In genomic region chr21:37370152-37371040, GRCh38 we compare ENCODE assay signal across 8 cellular contexts. TPM values are rescaled to one million over a fixed set of nuclear protein-coding genes. Genes with fewer than 3 reads are reported as not detected.
A peak's percentile ranks its signal among the peaks of the same experiment; 100 is the strongest.
DNase-seq lines count a peak whose midpoint lies in the region; ATAC-seq and TF ChIP-seq lines count a peak whose summit lies in the region.

No MANE protein-coding gene starts in this region.

- no peak for TF ChIP-seq CTCF in fibroblast of pulmonary artery (IDR thresholded peaks at IDR 0.05; ENCODE audit: low read length, missing control alignments)

- peak; percentile 46 for DNase-seq in DMS 273 (lab: John Stamatoyannopoulos, UW; ENCODE audit: unreplicated experiment)
- no peak for DNase-seq in H7
- DNase-seq in fibroblast of pulmonary artery (ENCODE audit: low read depth) = peak; percentile 79
- DNase-seq in stimulated activated naive CD8-positive, alpha-beta T cell treated with anti-CD3 and anti-CD28 coated beads, Interleukin-15, Interleukin-2, amounts not matched to agents 100 U/mL and 50 U/mL, for 24 hours = no peak
- no peak for DNase-seq in NCI-H345 treated with DMSO at 0.1 percent for 48 hours (lab: John Stamatoyannopoulos, UW; ENCODE audit: unreplicated experiment)

- ATAC-seq in SK-N-SH treated with all-trans-retinoic acid at 6 μM for 48 hours = no peak
- ATAC-seq in stimulated activated naive CD8-positive, alpha-beta T cell treated with anti-CD3 and anti-CD28 coated beads, Interleukin-15, Interleukin-2, amounts not matched to agents 100 U/mL and 50 U/mL, for 24 hours = peak; percentile 8
- no peak for ATAC-seq in HG02884 (IDR thresholded peaks at IDR 0.05; ENCODE audit: unreplicated experiment)
- ATAC-seq in HG03135 (IDR thresholded peaks at IDR 0.05; ENCODE audit: unreplicated experiment) = no peak

- no peaks in the 10 kb centered on the region for H3K27me3 ChIP-seq in H7 (ENCODE audit: control insufficient read depth, insufficient read depth, low read length)

- H3K4me3 ChIP-seq in H7 (ENCODE audit: insufficient read depth, low read depth, low read length) (0 out of 2 replicates have a peak overlapping the region, but pooled peaks have one; percentile 3), fibroblast of pulmonary artery (replicated peaks; ENCODE audit: low read depth, low read length) (peak overlapping the region; percentile 91)

- H3K36me3 ChIP-seq in H7 (replicated peaks; ENCODE audit: control insufficient read depth, insufficient read depth, low read length) = no peaks in the 10 kb centered on the region

TF ChIP-seq in SK-N-SH treated with all-trans-retinoic acid at 6 μM for 48 hours, 23 proteins besides CTCF, POLR2A, EP300 and RAD21:
- TF ChIP-seq ZFP3 (CRISPR knock-in tag; IDR thresholded peaks at IDR 0.05) (0 out of 2 replicates have a peak, but pooled peaks have one; percentile 36), ARNTL (CRISPR knock-in tag; IDR thresholded peaks at IDR 0.05; ENCODE audit: borderline replicate concordance, low read depth) (no peak), ZC3H10 (CRISPR knock-in tag; IDR thresholded peaks at IDR 0.05) (no peak), RARB (CRISPR knock-in tag; IDR thresholded peaks at IDR 0.05) (no peak)

RNA-seq across cellular contexts. Expression of gene DYRK1A, which starts 3.8 kb away (rescaled TPM):
- total RNA-seq in H7 (2014; rRNA removed; shearing (Covaris generic)) = 52.5 and 71.8 TPM in 2 replicates

Comparison
In these comparisons a context has a peak if more than half of its experiments do, and no peak if none do; other contexts are left out.
1. DNase-seq: peak in DMS 273 (single experiment) and fibroblast of pulmonary artery (single experiment); none in H7 (single experiment), stimulated activated naive CD8-positive, alpha-beta T cell treated with anti-CD3 and anti-CD28 coated beads, Interleukin-15, Interleukin-2, amounts not matched to agents 100 U/mL and 50 U/mL, for 24 hours (single experiment) and NCI-H345 treated with DMSO at 0.1 percent for 48 hours (single experiment).